In genomic region chr13:46341112-46341711, GRCh38 we compare ENCODE assay signal across 9 cellular contexts. TPM values are rescaled to one million over a fixed set of nuclear protein-coding genes. Genes with fewer than 3 reads are reported as not detected.
DNase-seq lines count a peak whose midpoint lies in the region; ATAC-seq, FAIRE-seq and TF ChIP-seq lines count a peak whose summit lies in the region.
"Had no signal": no experiment of that assay in that cellular context is flagged by ENCODE, and none has a peak within 500 bp of the region (broad histone marks: within the 10 kb centered on the region; RNA-seq: fewer than 3 reads in every experiment).

No MANE protein-coding gene starts in this region.

- H3K27me3 Mint-ChIP-seq in activated CD8-positive, alpha-beta T cell treated with anti-CD3 and anti-CD28 coated beads for 36 hours: no peaks in the 10 kb centered on the region
- peaks cover 3% of the 10 kb centered on the region for H3K27me3 Mint-ChIP-seq in activated CD8-positive, alpha-beta T cell treated with anti-CD3 and anti-CD28 coated beads, Interleukin-2, amount 10 ng/mL, durations not matched to agents 7 days and 5 days (ENCODE audit: low read depth)
- peaks cover 3% of the 10 kb centered on the region for H3K27me3 Mint-ChIP-seq in T-helper 17 cell

- 55% methylated on average over 1 of the region's 1 CpG for WGBS in esophagus muscularis mucosa

- no peak for FAIRE-seq in urothelium cell line (lab: Jason Lieb, UNC)
- FAIRE-seq: G401.6 had no signal

- peaks cover 6% of the 10 kb centered on the region for H3K9me3 Mint-ChIP-seq in activated CD8-positive, alpha-beta T cell treated with anti-CD3 and anti-CD28 coated beads for 36 hours
- no peaks in the 10 kb centered on the region for H3K9me3 Mint-ChIP-seq in activated CD8-positive, alpha-beta T cell treated with anti-CD3 and anti-CD28 coated beads, Interleukin-2, amount 10 ng/mL, durations not matched to agents 7 days and 5 days (ENCODE audit: insufficient read depth)

- POLR2A ChIA-PET in activated CD8-positive, alpha-beta T cell treated with anti-CD3 and anti-CD28 coated beads for 36 hours (lab: Charles Lee): interaction anchor here (0.7 to 1.2 kb wide), 2 partner anchors 28 to 179 kb away, joined by 3 to 4 read pairs; no protein-coding TSS in a partner anchor
- POLR2A ChIA-PET in activated CD8-positive, alpha-beta T cell treated with anti-CD3 and anti-CD28 coated beads, Interleukin-2, amount 10 ng/mL, durations not matched to agents 7 days and 5 days (lab: Charles Lee): no interaction called here

- no peak for TF ChIP-seq EP300 in esophagus muscularis mucosa (IDR thresholded peaks at IDR 0.05)

- no peaks in the 10 kb centered on the region for H3K4me1 ChIP-seq in esophagus muscularis mucosa

- H3K27me3 ChIP-seq in esophagus muscularis mucosa: no peaks in the 10 kb centered on the region

- intact Hi-C loops in activated CD8-positive, alpha-beta T cell treated with anti-CD3 and anti-CD28 coated beads for 36 hours (cut with micrococcal nuclease): loop anchor here (2.0 kb wide), 1 partner anchor 14 kb away; no protein-coding TSS in a partner anchor
- intact Hi-C loops in left colon (cut with DNase I, micrococcal nuclease) (no loop called here), esophagus muscularis mucosa (cut with DNase I) (no loop called here)

- H3K4me3 Mint-ChIP-seq in activated CD8-positive, alpha-beta T cell treated with anti-CD3 and anti-CD28 coated beads for 36 hours: peak overlapping the region; percentile 29
- no peak overlapping the region for H3K4me3 Mint-ChIP-seq in activated CD8-positive, alpha-beta T cell treated with anti-CD3 and anti-CD28 coated beads, Interleukin-2, amount 10 ng/mL, durations not matched to agents 7 days and 5 days
- H3K4me3 Mint-ChIP-seq in T-helper 17 cell: no peak overlapping the region

- no peak for TF ChIP-seq CTCF in activated CD8-positive, alpha-beta T cell treated with anti-CD3 and anti-CD28 coated beads for 36 hours (IDR thresholded peaks at IDR 0.05)
- no peak for TF ChIP-seq CTCF in esophagus muscularis mucosa (IDR thresholded peaks at IDR 0.05)

- peaks cover 41% of the 10 kb centered on the region for H3K4me1 Mint-ChIP-seq in activated CD8-positive, alpha-beta T cell treated with anti-CD3 and anti-CD28 coated beads for 36 hours (ENCODE audit: low read depth)
- peaks cover 22% of the 10 kb centered on the region for H3K4me1 Mint-ChIP-seq in activated CD8-positive, alpha-beta T cell treated with anti-CD3 and anti-CD28 coated beads, Interleukin-2, amount 10 ng/mL, durations not matched to agents 7 days and 5 days (ENCODE audit: low read depth)
- peaks cover 11% of the 10 kb centered on the region for H3K4me1 Mint-ChIP-seq in T-helper 17 cell

- H3K4me3 ChIP-seq in esophagus muscularis mucosa: no peak overlapping the region

- peak; percentile 97 for ATAC-seq in activated CD8-positive, alpha-beta T cell treated with anti-CD3 and anti-CD28 coated beads for 36 hours
- ATAC-seq in activated CD8-positive, alpha-beta T cell treated with anti-CD3 and anti-CD28 coated beads, Interleukin-2, amount 10 ng/mL, durations not matched to agents 7 days and 5 days: no peak
- ATAC-seq in HG03039 (IDR thresholded peaks at IDR 0.05; ENCODE audit: unreplicated experiment) (peak; percentile 77), T-helper 17 cell (peak; percentile 60), left colon (peak; percentile 19)

- H3K27ac ChIP-seq in esophagus muscularis mucosa (replicated peaks in 1 of 4): no peak overlapping the region

- peaks cover 5% of the 10 kb centered on the region for H3K36me3 Mint-ChIP-seq in activated CD8-positive, alpha-beta T cell treated with anti-CD3 and anti-CD28 coated beads for 36 hours (ENCODE audit: low read depth)
- H3K36me3 Mint-ChIP-seq in activated CD8-positive, alpha-beta T cell treated with anti-CD3 and anti-CD28 coated beads, Interleukin-2, amount 10 ng/mL, durations not matched to agents 7 days and 5 days (ENCODE audit: low read depth): no peaks in the 10 kb centered on the region
- peaks cover 2% of the 10 kb centered on the region for H3K36me3 Mint-ChIP-seq in T-helper 17 cell (ENCODE audit: low read depth)

- peak; percentile 63 for DNase-seq in activated CD8-positive, alpha-beta T cell treated with anti-CD3 and anti-CD28 coated beads for 36 hours
- no peak for DNase-seq in activated CD8-positive, alpha-beta T cell treated with anti-CD3 and anti-CD28 coated beads, Interleukin-2, amount 10 ng/mL, durations not matched to agents 7 days and 5 days
- DNase-seq in T-helper 17 cell (no peak), left colon (no peak), esophagus muscularis mucosa (ENCODE audit: extremely low spot score) (no peak), urothelium cell line (ENCODE audit: low spot score) (no peak), anterior cingulate cortex (lab: John Stamatoyannopoulos, UW) (no peak)

- H3K36me3 ChIP-seq in esophagus muscularis mucosa: no peaks in the 10 kb centered on the region

- peak overlapping the region; percentile 81 for H3K27ac Mint-ChIP-seq in activated CD8-positive, alpha-beta T cell treated with anti-CD3 and anti-CD28 coated beads for 36 hours
- H3K27ac Mint-ChIP-seq in activated CD8-positive, alpha-beta T cell treated with anti-CD3 and anti-CD28 coated beads, Interleukin-2, amount 10 ng/mL, durations not matched to agents 7 days and 5 days: no peak overlapping the region
- H3K27ac Mint-ChIP-seq in T-helper 17 cell: peak overlapping the region; percentile 27

- no peak for TF ChIP-seq POLR2A in esophagus muscularis mucosa (IDR thresholded peaks at IDR 0.05; ENCODE audit: low read depth)

- H3K9me3 ChIP-seq in T-helper 17 cell (ENCODE audit: control insufficient read depth, low read length, poor library complexity, severe bottlenecking) (no peaks in the 10 kb centered on the region), esophagus muscularis mucosa (no peaks in the 10 kb centered on the region)

- CTCF ChIA-PET in activated CD8-positive, alpha-beta T cell treated with anti-CD3 and anti-CD28 coated beads for 36 hours (lab: Charles Lee): no interaction called here
- CTCF ChIA-PET in activated CD8-positive, alpha-beta T cell treated with anti-CD3 and anti-CD28 coated beads, Interleukin-2, amount 10 ng/mL, durations not matched to agents 7 days and 5 days (lab: Charles Lee): no interaction called here

RNA-seq across cellular contexts. Expression of gene RUBCNL, which starts 45.8 kb away (rescaled TPM):
- total RNA-seq in activated CD8-positive, alpha-beta T cell treated with anti-CD3 and anti-CD28 coated beads for 36 hours: under 1 TPM; 0.36 to 0.74 TPM
- total RNA-seq in activated CD8-positive, alpha-beta T cell treated with anti-CD3 and anti-CD28 coated beads, Interleukin-2, amount 10 ng/mL, durations not matched to agents 7 days and 5 days: under 1 TPM in 1 of 2 experiments, not detected in 1; 0.21 TPM
- 1 to 10 TPM in 1 of 2 donors, under 1 TPM in 1; 0.13 to 5.8 TPM for total RNA-seq in T-helper 17 cell
- 10 to 100 TPM; 14.9 to 28.4 TPM for total RNA-seq in left colon
- total RNA-seq in esophagus muscularis mucosa: 1 to 10 TPM in 3 of 4 donors, under 1 TPM in 1; 0.86 to 3.6 (median 1.4) TPM
